ENCODE assay signal across 8 cellular contexts in genomic region chr15:58307313-58307961, GRCh38.
DNase-seq lines count a peak whose midpoint lies in the region; ATAC-seq and TF ChIP-seq lines count a peak whose summit lies in the region.
"Had no signal": no experiment of that assay in that cellular context is flagged by ENCODE, and none has a peak within 500 bp of the region (broad histone marks: within the 10 kb centered on the region; RNA-seq: fewer than 3 reads in every experiment).

No MANE protein-coding gene starts in this region.

- intact Hi-C loops in activated CD4-positive, alpha-beta T cell treated with anti-CD3 and anti-CD28 coated beads for 36 hours (cut with DNase I, micrococcal nuclease): no loop called here

- no peaks in the 10 kb centered on the region for H3K9me3 Mint-ChIP-seq in activated CD8-positive, alpha-beta T cell treated with anti-CD3 and anti-CD28 coated beads, Interleukin-2, amount 10 ng/mL, durations not matched to agents 7 days and 5 days (ENCODE audit: insufficient read depth)
- no peaks in the 10 kb centered on the region for H3K9me3 Mint-ChIP-seq in activated CD4-positive, alpha-beta T cell treated with anti-CD3 and anti-CD28 coated beads for 36 hours (ENCODE audit: low read depth)

- no peaks in the 10 kb centered on the region for H3K36me3 Mint-ChIP-seq in activated CD8-positive, alpha-beta T cell treated with anti-CD3 and anti-CD28 coated beads, Interleukin-2, amount 10 ng/mL, durations not matched to agents 7 days and 5 days (ENCODE audit: low read depth)
- no peaks in the 10 kb centered on the region for H3K36me3 Mint-ChIP-seq in activated CD4-positive, alpha-beta T cell treated with anti-CD3 and anti-CD28 coated beads for 36 hours (ENCODE audit: low read depth)

- no peaks in the 10 kb centered on the region for H3K27me3 ChIP-seq in SJSA1 (replicated peaks)
- no peaks in the 10 kb centered on the region for H3K27me3 ChIP-seq in smooth muscle cell (ENCODE audit: low read depth)
- H3K27me3 ChIP-seq: heart right ventricle had no signal

- H3K4me1 ChIP-seq in SJSA1 (replicated peaks): peaks cover 22% of the 10 kb centered on the region
- H3K4me1 ChIP-seq in smooth muscle cell (ENCODE audit: low read depth): peaks cover 21% of the 10 kb centered on the region

- H3K79me2 ChIP-seq in smooth muscle cell (ENCODE audit: low read depth): no peaks in the 10 kb centered on the region

- no peak overlapping the region for H3K4me3 Mint-ChIP-seq in activated CD8-positive, alpha-beta T cell treated with anti-CD3 and anti-CD28 coated beads, Interleukin-2, amount 10 ng/mL, durations not matched to agents 7 days and 5 days
- H3K4me3 Mint-ChIP-seq in activated CD4-positive, alpha-beta T cell treated with anti-CD3 and anti-CD28 coated beads for 36 hours: no peak overlapping the region

- H2AFZ ChIP-seq in smooth muscle cell (ENCODE audit: low read depth): peak overlapping the region; percentile 34

- peaks cover 23% of the 10 kb centered on the region for H3K4me1 Mint-ChIP-seq in activated CD8-positive, alpha-beta T cell treated with anti-CD3 and anti-CD28 coated beads, Interleukin-2, amount 10 ng/mL, durations not matched to agents 7 days and 5 days (ENCODE audit: low read depth)
- H3K4me1 Mint-ChIP-seq in activated CD4-positive, alpha-beta T cell treated with anti-CD3 and anti-CD28 coated beads for 36 hours: peaks cover 12% of the 10 kb centered on the region

- H3K9me3 ChIP-seq in SJSA1 (replicated peaks) (no peaks in the 10 kb centered on the region; the same call in 1 of the 2 replicates), smooth muscle cell (replicated peaks; ENCODE audit: low read depth) (no peaks in the 10 kb centered on the region)
- H3K9me3 ChIP-seq: heart right ventricle had no signal

- ATAC-seq in activated CD8-positive, alpha-beta T cell treated with anti-CD3 and anti-CD28 coated beads, Interleukin-2, amount 10 ng/mL, durations not matched to agents 7 days and 5 days: no peak
- no peak for ATAC-seq in activated CD4-positive, alpha-beta T cell treated with anti-CD3 and anti-CD28 coated beads for 36 hours

- no peaks in the 10 kb centered on the region for H3K36me3 ChIP-seq in SJSA1
- H3K36me3 ChIP-seq in smooth muscle cell (ENCODE audit: low read depth): no peaks in the 10 kb centered on the region
- H3K36me3 ChIP-seq: heart right ventricle had no signal

- peaks cover 7% of the 10 kb centered on the region for H3F3A ChIP-seq in smooth muscle cell (ENCODE audit: low read depth)

- POLR2A ChIA-PET in activated CD8-positive, alpha-beta T cell treated with anti-CD3 and anti-CD28 coated beads, Interleukin-2, amount 10 ng/mL, durations not matched to agents 7 days and 5 days (lab: Charles Lee): no interaction called here
- POLR2A ChIA-PET in activated CD4-positive, alpha-beta T cell treated with anti-CD3 and anti-CD28 coated beads for 36 hours (lab: Charles Lee): interaction anchor here (0.7 kb wide), 1 partner anchor 180 kb away, joined by 3 read pairs; no protein-coding TSS in a partner anchor

- CTCF ChIA-PET in activated CD8-positive, alpha-beta T cell treated with anti-CD3 and anti-CD28 coated beads, Interleukin-2, amount 10 ng/mL, durations not matched to agents 7 days and 5 days (lab: Charles Lee): interaction anchor here (0.9 kb wide), 1 partner anchor 80 kb away, joined by 3 read pairs; no protein-coding TSS in a partner anchor
- CTCF ChIA-PET in activated CD4-positive, alpha-beta T cell treated with anti-CD3 and anti-CD28 coated beads for 36 hours (lab: Charles Lee): interaction anchor here (1.0 kb wide), 1 partner anchor 14 kb away, joined by 3 read pairs; no protein-coding TSS in a partner anchor

- H3K4me3 ChIP-seq in SJSA1: no peak overlapping the region
- H3K4me3 ChIP-seq in smooth muscle cell: no peak overlapping the region
- H3K4me3 ChIP-seq: heart right ventricle had no signal

- peak overlapping the region; percentile 57 for H3K4me2 ChIP-seq in smooth muscle cell

- DNase-seq in HS-27A (ENCODE audit: low read depth): peak; percentile 24
- DNase-seq in SJSA1 (ENCODE audit: low read depth in 1 of 2, low spot score in 2 of 2): peak in 1 of 2 experiments; percentile 37
- DNase-seq in fibroblast of peridontal ligament (ENCODE audit: extremely low read depth): peak; percentile 93
- no peak for DNase-seq in smooth muscle cell (lab: John Stamatoyannopoulos, UW; ENCODE audit: unreplicated experiment)
- DNase-seq in DMS79 (lab: John Stamatoyannopoulos, UW): no peak
- no peak for DNase-seq in activated CD8-positive, alpha-beta T cell treated with anti-CD3 and anti-CD28 coated beads, Interleukin-2, amount 10 ng/mL, durations not matched to agents 7 days and 5 days
- no peak for DNase-seq in activated CD4-positive, alpha-beta T cell treated with anti-CD3 and anti-CD28 coated beads for 36 hours
- DNase-seq: heart right ventricle had no signal

- peak overlapping the region; percentile 66 for H3K27ac ChIP-seq in SJSA1
- H3K27ac ChIP-seq in smooth muscle cell (ENCODE audit: low read depth): no peak overlapping the region

- H4K20me1 ChIP-seq in smooth muscle cell (ENCODE audit: low read depth): no peaks in the 10 kb centered on the region

- TF ChIP-seq CTCF in smooth muscle cell (IDR thresholded peaks at IDR 0.05; ENCODE audit: borderline replicate concordance, insufficient read depth, poor library complexity, severe bottlenecking): no peak

- no peak overlapping the region for H3K9ac ChIP-seq in smooth muscle cell (ENCODE audit: low read depth)

- no peak overlapping the region for H3K27ac Mint-ChIP-seq in activated CD8-positive, alpha-beta T cell treated with anti-CD3 and anti-CD28 coated beads, Interleukin-2, amount 10 ng/mL, durations not matched to agents 7 days and 5 days
- no peak overlapping the region for H3K27ac Mint-ChIP-seq in activated CD4-positive, alpha-beta T cell treated with anti-CD3 and anti-CD28 coated beads for 36 hours

- WGBS in smooth muscle cell (ENCODE audit: low lambda C conversion rate): 65% methylated on average over 6 of the region's 6 CpGs

- H3K27me3 Mint-ChIP-seq in activated CD8-positive, alpha-beta T cell treated with anti-CD3 and anti-CD28 coated beads, Interleukin-2, amount 10 ng/mL, durations not matched to agents 7 days and 5 days (ENCODE audit: low read depth): no peaks in the 10 kb centered on the region
- H3K27me3 Mint-ChIP-seq in activated CD4-positive, alpha-beta T cell treated with anti-CD3 and anti-CD28 coated beads for 36 hours: no peaks in the 10 kb centered on the region

Comparison
In these comparisons a context has a peak if more than half of its experiments do, and no peak if none do; other contexts are left out.
1. DNase-seq: peak in HS-27A (single experiment) and fibroblast of peridontal ligament (single experiment); none in smooth muscle cell (single experiment), DMS79 (single experiment), activated CD8-positive, alpha-beta T cell treated with anti-CD3 and anti-CD28 coated beads, Interleukin-2, amount 10 ng/mL, durations not matched to agents 7 days and 5 days (single experiment) and activated CD4-positive, alpha-beta T cell treated with anti-CD3 and anti-CD28 coated beads for 36 hours (single experiment).